Comparison of ENCODE assay signal across 9 cellular contexts in the genomic region with DNA sequence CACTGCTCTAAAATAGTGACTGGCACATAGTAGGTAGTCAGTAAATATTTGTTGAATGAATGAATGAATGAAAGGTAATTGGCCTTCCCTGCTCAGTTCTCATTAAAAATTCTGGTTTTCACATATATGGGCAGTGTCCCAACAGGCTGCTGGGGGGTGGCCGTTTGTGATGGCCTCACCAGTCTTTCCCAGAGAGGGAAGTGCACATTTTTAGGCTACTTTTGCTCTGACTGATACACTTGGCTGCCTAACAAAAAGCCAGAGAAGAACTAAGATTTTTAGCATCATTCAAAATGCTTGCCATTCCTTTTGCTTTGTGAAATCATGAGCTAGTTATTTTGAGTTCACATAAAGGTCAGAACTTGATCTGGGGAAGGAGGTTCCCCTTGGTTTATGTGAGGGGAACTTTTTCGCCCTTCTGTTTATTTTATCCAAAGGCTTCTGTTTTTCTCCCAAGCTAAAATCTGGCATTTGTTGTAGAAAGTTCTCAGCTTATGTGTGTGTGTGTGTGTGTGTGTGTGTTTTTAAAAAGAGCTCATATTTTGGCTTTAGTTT.
DNase-seq lines count a peak whose midpoint lies in the region; ATAC-seq and TF ChIP-seq lines count a peak whose summit lies in the region.
"Had no signal": no experiment of that assay in that cellular context is flagged by ENCODE, and none has a peak within 500 bp of the region (broad histone marks: within the 10 kb centered on the region; RNA-seq: fewer than 3 reads in every experiment).

No MANE protein-coding gene starts in this region.

- H3K9me3 Mint-ChIP-seq in T-helper 2 cell treated with Interferon-gamma antibody and Interleukin-4, amounts not matched to agents 5 μg/mL and 100 μg/mL, for 36 hours: no peaks in the 10 kb centered on the region
- H3K9me3 Mint-ChIP-seq in brain (no peaks in the 10 kb centered on the region), endodermal cell (no peaks in the 10 kb centered on the region)
- H3K9me3 Mint-ChIP-seq in effector memory CD8-positive, alpha-beta T cell: no peaks in the 10 kb centered on the region

- H3K27ac Mint-ChIP-seq in T-helper 2 cell treated with Interferon-gamma antibody and Interleukin-4, amounts not matched to agents 5 μg/mL and 100 μg/mL, for 36 hours: peak overlapping the region; percentile 60
- peak overlapping the region; percentile 29 to 92 (median 56) for H3K27ac Mint-ChIP-seq in brain
- no peak overlapping the region for H3K27ac Mint-ChIP-seq in endodermal cell
- H3K27ac Mint-ChIP-seq in effector memory CD8-positive, alpha-beta T cell: peak overlapping the region in 1 of 2 donors; percentile 90

- no peak overlapping the region for H3K27ac ChIP-seq in lung (ENCODE audit: low read depth in 1 of 2, low read length in 1 of 2)
- H3K27ac ChIP-seq in tibial nerve: peak overlapping the region; percentile 42 to 94 (median 81)
- no peak overlapping the region for H3K27ac ChIP-seq in endodermal cell (ENCODE audit: low read depth, low read length)

- H3K9me3 ChIP-seq in lung (ENCODE audit: control insufficient read depth in 2 of 2, insufficient read depth in 1 of 2, low read length in 1 of 2) (no peaks in the 10 kb centered on the region), tibial nerve (no peaks in the 10 kb centered on the region), endodermal cell (ENCODE audit: control insufficient read depth, low read length) (no peaks in the 10 kb centered on the region)

- H3K27me3 Mint-ChIP-seq in T-helper 2 cell treated with Interferon-gamma antibody and Interleukin-4, amounts not matched to agents 5 μg/mL and 100 μg/mL, for 36 hours (ENCODE audit: low read depth): no peaks in the 10 kb centered on the region
- no peaks in the 10 kb centered on the region for H3K27me3 Mint-ChIP-seq in brain
- H3K27me3 Mint-ChIP-seq in endodermal cell (ENCODE audit: insufficient read depth): no peaks in the 10 kb centered on the region
- H3K27me3 Mint-ChIP-seq in effector memory CD8-positive, alpha-beta T cell: no peaks in the 10 kb centered on the region

- H3K36me3 Mint-ChIP-seq in T-helper 2 cell treated with Interferon-gamma antibody and Interleukin-4, amounts not matched to agents 5 μg/mL and 100 μg/mL, for 36 hours (ENCODE audit: low read depth): peaks cover 42% of the 10 kb centered on the region
- peaks cover 4% of the 10 kb centered on the region for H3K36me3 Mint-ChIP-seq in brain
- H3K36me3 Mint-ChIP-seq in endodermal cell (ENCODE audit: low read depth): peaks cover 2% of the 10 kb centered on the region
- peaks cover 17% of the 10 kb centered on the region for H3K36me3 Mint-ChIP-seq in effector memory CD8-positive, alpha-beta T cell (ENCODE audit: insufficient read depth)

- no peak overlapping the region for H3K9ac ChIP-seq in endodermal cell (ENCODE audit: extremely low read depth, low read length, poor library complexity, severe bottlenecking)

- WGBS in lung, 2 donors: 25 to 31% methylated on average over 2 of the region's 2 CpGs
- 3 to 18% methylated on average over 2 of the region's 2 CpGs for WGBS in tibial nerve, 2 donors
- 77 to 95% methylated on average over 1 to 2 of the region's 2 CpGs for WGBS in endodermal cell (ENCODE audit: insufficient coverage in 1 of 2, insufficient read length in 1 of 2), 2 experiments

- H3K36me3 ChIP-seq in lung (ENCODE audit: control insufficient read depth in 2 of 2, insufficient read depth in 2 of 2, low read length in 2 of 2) (peaks cover 0 to under 1% of the 10 kb centered on the region in 2 donors), tibial nerve (no peaks in the 10 kb centered on the region), endodermal cell (ENCODE audit: control insufficient read depth, insufficient read depth, low read length) (no peaks in the 10 kb centered on the region)

- TF ChIP-seq EP300 in tibial nerve (IDR thresholded peaks at IDR 0.05): peak; percentile 67 to 94

- TF ChIP-seq POLR2A in tibial nerve (IDR thresholded peaks at IDR 0.05): no peak

- no peak overlapping the region for H3K4me3 ChIP-seq in lung
- no peak overlapping the region for H3K4me3 ChIP-seq in tibial nerve
- no peak overlapping the region for H3K4me3 ChIP-seq in endodermal cell (ENCODE audit: low read length)

- H3K4me1 Mint-ChIP-seq in T-helper 2 cell treated with Interferon-gamma antibody and Interleukin-4, amounts not matched to agents 5 μg/mL and 100 μg/mL, for 36 hours (ENCODE audit: low read depth): peaks cover 66% of the 10 kb centered on the region
- H3K4me1 Mint-ChIP-seq in brain: peaks cover 45% of the 10 kb centered on the region
- peaks cover 27% of the 10 kb centered on the region for H3K4me1 Mint-ChIP-seq in endodermal cell
- peaks cover 33 to 47% of the 10 kb centered on the region in 2 donors for H3K4me1 Mint-ChIP-seq in effector memory CD8-positive, alpha-beta T cell (ENCODE audit: low read depth in 2 of 2)

- TF ChIP-seq CTCF in brain (conservative IDR thresholded peaks at IDR 0.05) (no peak), lung (IDR thresholded peaks at IDR 0.05; ENCODE audit: control extremely low read depth, extremely low read depth) (no peak), tibial nerve (IDR thresholded peaks at IDR 0.05) (no peak), endodermal cell (conservative IDR thresholded peaks at IDR 0.05) (no peak)

- peaks cover 0 to 7% of the 10 kb centered on the region in 2 donors for H3K4me1 ChIP-seq in lung (ENCODE audit: control insufficient read depth in 2 of 2, insufficient read depth in 2 of 2, low read length in 2 of 2)
- peaks cover 4 to 84% (median 44%) of the 10 kb centered on the region in 4 donors for H3K4me1 ChIP-seq in tibial nerve
- peaks cover 10% of the 10 kb centered on the region for H3K4me1 ChIP-seq in endodermal cell (ENCODE audit: control insufficient read depth, insufficient read depth, low read length)

- no peaks in the 10 kb centered on the region for H3K27me3 ChIP-seq in lung (ENCODE audit: control insufficient read depth, insufficient read depth)
- H3K27me3 ChIP-seq in tibial nerve: no peaks in the 10 kb centered on the region
- no peaks in the 10 kb centered on the region for H3K27me3 ChIP-seq in endodermal cell (ENCODE audit: control insufficient read depth, insufficient read depth, low read length, poor library complexity, severe bottlenecking)

- no peak for DNase-seq in T-helper 2 cell treated with Interferon-gamma antibody and Interleukin-4, amounts not matched to agents 5 μg/mL and 100 μg/mL, for 36 hours (ENCODE audit: low spot score)
- DNase-seq in T-helper 2 cell: no peak
- DNase-seq in lung (ENCODE audit: low spot score): no peak
- peak in 1 of 2 donors; percentile 59 for DNase-seq in tibial nerve (ENCODE audit: low spot score in 2 of 2)
- DNase-seq in endodermal cell: no peak
- DNase-seq in effector memory CD8-positive, alpha-beta T cell: no peak
- DNase-seq: AML-193 had no signal

- peak; percentile 35 for ATAC-seq in lung (ENCODE audit: insufficient read depth, low FRiP score)
- no peak for ATAC-seq in effector memory CD8-positive, alpha-beta T cell (replicated peaks)
- ATAC-seq in GM19397 (IDR thresholded peaks at IDR 0.05; ENCODE audit: unreplicated experiment): no peak

- H3K4me3 Mint-ChIP-seq in T-helper 2 cell treated with Interferon-gamma antibody and Interleukin-4, amounts not matched to agents 5 μg/mL and 100 μg/mL, for 36 hours: no peak overlapping the region
- H3K4me3 Mint-ChIP-seq in brain (peak overlapping the region in 3 of 5 experiments; percentile 20 to 48 (median 27)), endodermal cell (no peak overlapping the region)
- no peak overlapping the region for H3K4me3 Mint-ChIP-seq in effector memory CD8-positive, alpha-beta T cell

Comparison
In these comparisons a context has a peak if more than half of its experiments do, and no peak if none do; other contexts are left out.
1. H3K4me3 Mint-ChIP-seq: peak in brain (3 of 5); none in T-helper 2 cell treated with Interferon-gamma antibody and Interleukin-4, amounts not matched to agents 5 μg/mL and 100 μg/mL, for 36 hours (single experiment), endodermal cell (single experiment) and effector memory CD8-positive, alpha-beta T cell (0 of 2).
2. H3K27ac ChIP-seq: peak in tibial nerve (4 of 4); none in lung (0 of 2) and endodermal cell (single experiment).